Comparison of ENCODE assay signal across 20 cellular contexts in genomic region chr1:51310871-51311613, GRCh38. TPM values are rescaled to one million over a fixed set of nuclear protein-coding genes. Genes with fewer than 3 reads are reported as not detected.
DNase-seq lines count a peak whose midpoint lies in the region; TF ChIP-seq lines count a peak whose summit lies in the region.
"Had no signal": no experiment of that assay in that cellular context is flagged by ENCODE, and none has a peak within 500 bp of the region (broad histone marks: within the 10 kb centered on the region; RNA-seq: fewer than 3 reads in every experiment).

No MANE protein-coding gene starts in this region.

- H3K4ac ChIP-seq in mesendoderm (ENCODE audit: low read depth, low read length), result no peak overlapping the region

- H2BK120ac ChIP-seq in mesendoderm (ENCODE audit: low read depth, low read length), result no peak overlapping the region

- H3K27me3 ChIP-seq in brain microvascular endothelial cell (replicated peaks) (no peaks in the 10 kb centered on the region), mesendoderm (ENCODE audit: insufficient read depth, low read length, poor library complexity) (no peaks in the 10 kb centered on the region)
- H3K27me3 ChIP-seq: dorsolateral prefrontal cortex, ovary had no signal

- no peak overlapping the region for H3K23ac ChIP-seq in mesendoderm (ENCODE audit: low read length)

- TF ChIP-seq CTCF in brain microvascular endothelial cell (IDR thresholded peaks at IDR 0.05; ENCODE audit: low read depth, low read length, missing control alignments), result peak; percentile 39

- H4K5ac ChIP-seq in mesendoderm (ENCODE audit: low read length), result no peak overlapping the region

- no peak overlapping the region for H4K8ac ChIP-seq in mesendoderm (ENCODE audit: low read depth, low read length)

- H3K4me1 ChIP-seq in mesendoderm (ENCODE audit: control insufficient read depth, low read depth, low read length), result no peaks in the 10 kb centered on the region

- no peak overlapping the region for H2BK15ac ChIP-seq in mesendoderm (replicated peaks; ENCODE audit: low read depth)

- H2BK5ac ChIP-seq in mesendoderm (ENCODE audit: low read length), result no peak overlapping the region

- H3K36me3 ChIP-seq in brain microvascular endothelial cell (replicated peaks) (no peaks in the 10 kb centered on the region), mesendoderm (ENCODE audit: control insufficient read depth, insufficient read depth, low read length) (no peaks in the 10 kb centered on the region)
- H3K36me3 ChIP-seq: ovary had no signal

- H3K9ac ChIP-seq in mesendoderm (ENCODE audit: low read length), result no peak overlapping the region

- WGBS in mesendoderm (ENCODE audit: extremely low coverage, insufficient coverage, low lambda C conversion rate), result no CpG with 5 or more reads among the region's 15 CpGs

- no peak overlapping the region for H3K4me2 ChIP-seq in mesendoderm (ENCODE audit: low read length)

- H3K4me3 ChIP-seq in brain microvascular endothelial cell (ENCODE audit: low read depth, low read length) (no peak overlapping the region), mesendoderm (ENCODE audit: low read length) (no peak overlapping the region)
- H3K4me3 ChIP-seq: dorsolateral prefrontal cortex, ovary had no signal

- H3K56ac ChIP-seq in mesendoderm (ENCODE audit: low read length), result no peak overlapping the region

- H3K79me2 ChIP-seq in mesendoderm (ENCODE audit: control insufficient read depth, insufficient read depth, low read length), result no peaks in the 10 kb centered on the region

- in situ Hi-C loops in brain microvascular endothelial cell (cut with HindIII; ENCODE audit: low pct_ligation_motif_present, low sequenced_read_pairs), result no loop called here

- H3K27ac ChIP-seq in brain microvascular endothelial cell (no peak overlapping the region), mesendoderm (ENCODE audit: low read depth, low read length) (no peak overlapping the region)
- H3K27ac ChIP-seq: dorsolateral prefrontal cortex, ovary, RWPE1 had no signal

- DNase-seq in ELR (ENCODE audit: low read depth) (peak; percentile 58), HT1080 (ENCODE audit: low read depth) (peak; percentile 61), brain microvascular endothelial cell (no peak), mesendoderm (peak; percentile 56), NCI-H2227 treated with DMSO at 0.1 percent for 48 hours (lab: John Stamatoyannopoulos, UW) (no peak), T-helper 9 cell (no peak)
- DNase-seq in stimulated activated CD4-positive, alpha-beta T cell treated with anti-CD3 and anti-CD28 coated beads, Interleukin-15, amount 100 ng/mL, for 24 hours, result no peak
- DNase-seq: activated CD4-positive, alpha-beta T cell treated with anti-CD3 and anti-CD28 coated beads, Interleukin-2, amount 50 U/mL, for 4 hours; activated naive CD4-positive, alpha-beta T cell treated with anti-CD3 and anti-CD28 coated beads, Interleukin-2, amount 50 U/mL, for 16 hours; activated T-cell treated with anti-CD3 and anti-CD28 coated beads, Interleukin-2, amount 50 U/mL, for 1 hour; CD8-positive, alpha-beta memory T cell; DMS79 treated with DMSO at 0.1 percent for 48 hours; glutamatergic neuron; HFFc6; NCI-H2029; ovary; stimulated activated CD4-positive, alpha-beta T cell treated with anti-CD3 and anti-CD28 coated beads, Interleukin-2, amount 100 ng/mL, for 48 hours; SW 1271 had no signal

- no peak overlapping the region for H3K18ac ChIP-seq in mesendoderm (ENCODE audit: low read length)

- no peaks in the 10 kb centered on the region for H3K79me1 ChIP-seq in mesendoderm (ENCODE audit: low read length)

- no peak overlapping the region for H2AK5ac ChIP-seq in mesendoderm (ENCODE audit: low read length)

RNA-seq across cellular contexts. Expression of gene TTC39A, which starts 19.3 kb away (rescaled TPM):
- not detected in 2 replicates for total RNA-seq in HT1080 (2014; rRNA removed; shearing (Covaris generic))
- 0.20 and 0.21 TPM in 2 replicates for polyA plus RNA-seq in HT1080 (2015; cell fraction: cytosol; rRNA removed)
- polyA plus RNA-seq in HT1080 (2015; cell fraction: nucleus; rRNA removed), result 0.05 and 0.16 TPM in 2 replicates
- polyA plus RNA-seq in mesendoderm (2013, experiment 1 of 2), result 3.7 TPM
- polyA plus RNA-seq in mesendoderm (2013, experiment 2 of 2), result 3.6 TPM
- polyA plus RNA-seq: CD8-positive, alpha-beta memory T cell had no signal

Comparison
In these comparisons a context has a peak if more than half of its experiments do, and no peak if none do; other contexts are left out.
1. DNase-seq: peak in ELR (single experiment), HT1080 (single experiment) and mesendoderm (single experiment); none in brain microvascular endothelial cell (single experiment), NCI-H2227 treated with DMSO at 0.1 percent for 48 hours (single experiment), stimulated activated CD4-positive, alpha-beta T cell treated with anti-CD3 and anti-CD28 coated beads, Interleukin-15, amount 100 ng/mL, for 24 hours (single experiment) and T-helper 9 cell (single experiment).